In the genomic region with DNA sequence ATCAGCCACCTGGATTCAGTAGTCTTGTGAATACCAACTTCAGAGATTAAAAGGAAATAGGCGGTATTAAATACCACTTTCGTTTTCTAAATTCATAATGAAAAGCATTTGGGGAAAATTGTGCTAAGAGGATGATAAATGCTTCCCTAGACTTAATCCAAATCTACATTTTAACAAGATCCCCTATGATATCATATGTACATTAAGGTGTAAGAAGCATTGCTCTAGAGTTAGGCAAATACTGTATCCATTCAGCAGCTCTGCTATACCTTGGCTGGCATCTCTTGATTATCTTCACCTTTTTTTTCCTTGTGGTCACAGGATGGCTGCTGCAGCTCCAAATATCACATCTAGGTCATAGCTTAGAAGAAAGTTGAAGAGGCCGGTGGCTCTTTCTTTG, we compare ENCODE assay signal across 17 cellular contexts. TPM values are rescaled to one million over a fixed set of nuclear protein-coding genes. Genes with fewer than 3 reads are reported as not detected.
DNase-seq lines count a peak whose midpoint lies in the region; ATAC-seq and TF ChIP-seq lines count a peak whose summit lies in the region.
"Had no signal": no experiment of that assay in that cellular context is flagged by ENCODE, and none has a peak within 500 bp of the region (broad histone marks: within the 10 kb centered on the region; RNA-seq: fewer than 3 reads in every experiment).

No MANE protein-coding gene starts in this region.

- no peak for ATAC-seq in activated T-cell treated with anti-CD3 and anti-CD28 coated beads, Interleukin-2, amount 50 U/mL, for 72 hours (replicated peaks in 1 of 2)
- ATAC-seq in CD4-positive, CD25-positive, alpha-beta regulatory T cell (ENCODE audit: low read depth in 2 of 2): no peak
- peak; percentile 48 for ATAC-seq in activated T-helper 17 cell treated with anti-CD3 and anti-CD28 coated beads, Interleukin-2, amount 50 U/mL, for 72 hours (replicated peaks)
- ATAC-seq in HG02678 (IDR thresholded peaks at IDR 0.05; ENCODE audit: unreplicated experiment): no peak

- H3K27me3 Mint-ChIP-seq in activated T-cell treated with anti-CD3 and anti-CD28 coated beads, Interleukin-2, amount 50 U/mL, for 72 hours (ENCODE audit: low read depth): no peaks in the 10 kb centered on the region
- no peaks in the 10 kb centered on the region for H3K27me3 Mint-ChIP-seq in CD4-positive, CD25-positive, alpha-beta regulatory T cell
- no peaks in the 10 kb centered on the region for H3K27me3 Mint-ChIP-seq in activated T-helper 17 cell treated with anti-CD3 and anti-CD28 coated beads, Interleukin-2, amount 50 U/mL, for 72 hours
- no peaks in the 10 kb centered on the region for H3K27me3 Mint-ChIP-seq in CD4-positive, alpha-beta memory T cell
- H3K27me3 Mint-ChIP-seq: CD4-positive, alpha-beta T cell had no signal

- CTCF ChIA-PET in CD4-positive, alpha-beta memory T cell (lab: Charles Lee; ENCODE audit: partially characterized antibody): no interaction called here

- no peaks in the 10 kb centered on the region for H3K27me3 ChIP-seq in CD4-positive, CD25-positive, alpha-beta regulatory T cell (ENCODE audit: control insufficient read depth, insufficient read depth, low read length)
- no peaks in the 10 kb centered on the region for H3K27me3 ChIP-seq in spleen (replicated peaks in 1 of 7)
- no peaks in the 10 kb centered on the region for H3K27me3 ChIP-seq in CD4-positive, alpha-beta memory T cell (ENCODE audit: insufficient read depth, low read length)

- peak overlapping the region; percentile 38 for H3K27ac Mint-ChIP-seq in activated T-cell treated with anti-CD3 and anti-CD28 coated beads, Interleukin-2, amount 50 U/mL, for 72 hours
- peak overlapping the region in 2 of 3 donors; percentile 20 to 24 for H3K27ac Mint-ChIP-seq in CD4-positive, CD25-positive, alpha-beta regulatory T cell
- peak overlapping the region; percentile 25 for H3K27ac Mint-ChIP-seq in activated T-helper 17 cell treated with anti-CD3 and anti-CD28 coated beads, Interleukin-2, amount 50 U/mL, for 72 hours
- H3K27ac Mint-ChIP-seq in CD4-positive, alpha-beta memory T cell: peak overlapping the region in 2 of 7 donors; percentile 1 to 4
- H3K27ac Mint-ChIP-seq: CD4-positive, alpha-beta T cell had no signal

- no peak overlapping the region for H3K4me3 Mint-ChIP-seq in activated T-cell treated with anti-CD3 and anti-CD28 coated beads, Interleukin-2, amount 50 U/mL, for 72 hours
- H3K4me3 Mint-ChIP-seq in CD4-positive, CD25-positive, alpha-beta regulatory T cell: peak overlapping the region in 1 of 4 donors; percentile 9
- no peak overlapping the region for H3K4me3 Mint-ChIP-seq in activated T-helper 17 cell treated with anti-CD3 and anti-CD28 coated beads, Interleukin-2, amount 50 U/mL, for 72 hours
- H3K4me3 Mint-ChIP-seq in CD4-positive, alpha-beta memory T cell: peak overlapping the region in 2 of 8 donors; percentile 17 to 43
- H3K4me3 Mint-ChIP-seq: CD4-positive, alpha-beta T cell; HFFc6 had no signal

- no peaks in the 10 kb centered on the region for H3K9me3 ChIP-seq in CD4-positive, CD25-positive, alpha-beta regulatory T cell (ENCODE audit: control insufficient read depth in 2 of 2, low read length in 2 of 2)
- H3K9me3 ChIP-seq in spleen: no peaks in the 10 kb centered on the region
- no peaks in the 10 kb centered on the region for H3K9me3 ChIP-seq in CD4-positive, alpha-beta memory T cell (ENCODE audit: control insufficient read depth in 1 of 2, low read length in 2 of 2)

- no peak for TF ChIP-seq CTCF in spleen (IDR thresholded peaks at IDR 0.05 in 8 of 11, conservative IDR thresholded peaks at IDR 0.05 in 3 of 11)

- POLR2A ChIA-PET in CD4-positive, alpha-beta memory T cell (lab: Charles Lee; ENCODE audit: partially characterized antibody): no interaction called here

- WGBS in spleen, 5 donors: 72 to 80% (median 74%) methylated on average over 3 of the region's 3 CpGs

- peaks cover 26% of the 10 kb centered on the region for H3K4me1 Mint-ChIP-seq in activated T-cell treated with anti-CD3 and anti-CD28 coated beads, Interleukin-2, amount 50 U/mL, for 72 hours (ENCODE audit: low read depth)
- H3K4me1 Mint-ChIP-seq in CD4-positive, CD25-positive, alpha-beta regulatory T cell: peaks cover under 1 to 23% (median 4%) of the 10 kb centered on the region in 4 donors
- H3K4me1 Mint-ChIP-seq in activated T-helper 17 cell treated with anti-CD3 and anti-CD28 coated beads, Interleukin-2, amount 50 U/mL, for 72 hours: no peaks in the 10 kb centered on the region
- peaks cover 0 to 7% (median 6%) of the 10 kb centered on the region in 4 donors for H3K4me1 Mint-ChIP-seq in CD4-positive, alpha-beta memory T cell

- no peaks in the 10 kb centered on the region for H3K9me3 Mint-ChIP-seq in activated T-cell treated with anti-CD3 and anti-CD28 coated beads, Interleukin-2, amount 50 U/mL, for 72 hours
- H3K9me3 Mint-ChIP-seq in CD4-positive, CD25-positive, alpha-beta regulatory T cell: peaks cover 0 to under 1% (median 0%) of the 10 kb centered on the region in 7 donors
- H3K9me3 Mint-ChIP-seq in activated T-helper 17 cell treated with anti-CD3 and anti-CD28 coated beads, Interleukin-2, amount 50 U/mL, for 72 hours: no peaks in the 10 kb centered on the region
- H3K9me3 Mint-ChIP-seq in CD4-positive, alpha-beta memory T cell: peaks cover 0 to 2% (median 0%) of the 10 kb centered on the region in 8 donors
- H3K9me3 Mint-ChIP-seq: CD4-positive, alpha-beta T cell; HFFc6 had no signal

- no peak for TF ChIP-seq POLR2A in spleen (IDR thresholded peaks at IDR 0.05)

- no peak overlapping the region for H3K4me3 ChIP-seq in CD4-positive, CD25-positive, alpha-beta regulatory T cell (ENCODE audit: low read depth, low read length)
- H3K4me3 ChIP-seq in spleen: no peak overlapping the region
- no peak overlapping the region for H3K4me3 ChIP-seq in CD4-positive, alpha-beta memory T cell (ENCODE audit: low read length in 2 of 2)

- H3K4me1 ChIP-seq in CD4-positive, CD25-positive, alpha-beta regulatory T cell (ENCODE audit: control insufficient read depth, insufficient read depth, low read length, poor library complexity, severe bottlenecking): no peaks in the 10 kb centered on the region
- H3K4me1 ChIP-seq in spleen: peaks cover 0 to 31% (median 5%) of the 10 kb centered on the region in 6 donors
- H3K4me1 ChIP-seq in CD4-positive, alpha-beta memory T cell (ENCODE audit: insufficient read depth, low read length): peaks cover 9% of the 10 kb centered on the region

- peaks cover 8% of the 10 kb centered on the region for H3K36me3 ChIP-seq in CD4-positive, CD25-positive, alpha-beta regulatory T cell (ENCODE audit: control insufficient read depth, insufficient read depth, low read length)
- peaks cover 0 to 26% (median 0%) of the 10 kb centered on the region in 6 donors for H3K36me3 ChIP-seq in spleen
- no peaks in the 10 kb centered on the region for H3K36me3 ChIP-seq in CD4-positive, alpha-beta memory T cell (ENCODE audit: insufficient read depth, low read length)

- no peak overlapping the region for H3K27ac ChIP-seq in CD4-positive, CD25-positive, alpha-beta regulatory T cell (ENCODE audit: insufficient read depth, low read length, poor library complexity, severe bottlenecking)
- H3K27ac ChIP-seq in spleen: peak overlapping the region in 5 of 8 donors; percentile 32 to 90 (median 47)
- no peak overlapping the region for H3K27ac ChIP-seq in CD4-positive, alpha-beta memory T cell (ENCODE audit: low read depth, low read length)

- intact Hi-C loops in spleen (cut with DNase I; ENCODE audit: low total_unique reads): no loop called here
- intact Hi-C loops in CD4-positive, alpha-beta memory T cell (cut with micrococcal nuclease): no loop called here

- DNase-seq in activated T-cell treated with anti-CD3 and anti-CD28 coated beads, Interleukin-2, amount 50 U/mL, for 72 hours: no peak
- no peak for DNase-seq in activated T-cell treated with anti-CD3 and anti-CD28 coated beads, Interleukin-2, amount 50 U/mL, for 1 hour
- no peak for DNase-seq in CD4-positive, CD25-positive, alpha-beta regulatory T cell
- DNase-seq in spleen: no peak
- DNase-seq in CD4-positive, alpha-beta memory T cell: no peak
- DNase-seq: AML-193; Calu3; CD4-positive, alpha-beta T cell; HFFc6; NCI-H1048; NCI-H1436 treated with DMSO at 0.1 percent for 48 hours; NCI-H2029 treated with DMSO at 0.1 percent for 48 hours; NCI-H2171 treated with DMSO at 0.1 percent for 48 hours; NCI-H446 treated with DMSO at 0.1 percent for 48 hours; RPMI8226 had no signal

- peaks cover 5 to 9% of the 10 kb centered on the region in 2 donors for H3K36me3 Mint-ChIP-seq in activated T-cell treated with anti-CD3 and anti-CD28 coated beads, Interleukin-2, amount 50 U/mL, for 72 hours (ENCODE audit: insufficient read depth in 2 of 2)
- H3K36me3 Mint-ChIP-seq in CD4-positive, CD25-positive, alpha-beta regulatory T cell: peaks cover 12% of the 10 kb centered on the region
- peaks cover 86% of the 10 kb centered on the region for H3K36me3 Mint-ChIP-seq in activated T-helper 17 cell treated with anti-CD3 and anti-CD28 coated beads, Interleukin-2, amount 50 U/mL, for 72 hours (ENCODE audit: low read depth)
- peaks cover 16 to 29% of the 10 kb centered on the region in 2 donors for H3K36me3 Mint-ChIP-seq in CD4-positive, alpha-beta memory T cell

RNA-seq across cellular contexts. Expression of gene PHEX, which starts 40.6 kb away (rescaled TPM):
- 1 to 10 TPM; 1.4 to 1.9 TPM for total RNA-seq in activated T-cell treated with anti-CD3 and anti-CD28 coated beads, Interleukin-2, amount 50 U/mL, for 72 hours
- total RNA-seq in CD4-positive, CD25-positive, alpha-beta regulatory T cell: 1.0 TPM
- under 1 TPM in 3 of 4 donors, not detected in 1; 0.10 to 0.63 (median 0.30) TPM for polyA plus RNA-seq in CD4-positive, CD25-positive, alpha-beta regulatory T cell
- 1 to 10 TPM in 1 of 2 donors, under 1 TPM in 1; 0.19 to 1.9 TPM for total RNA-seq in activated T-helper 17 cell treated with anti-CD3 and anti-CD28 coated beads, Interleukin-2, amount 50 U/mL, for 72 hours
- 1 to 10 TPM in 1 of 7 donors, under 1 TPM in 6; 0.33 to 1.5 (median 0.63) TPM for total RNA-seq in spleen
- under 1 TPM; 0.13 to 0.46 (median 0.23) TPM for polyA plus RNA-seq in spleen
- under 1 TPM; 0.25 to 0.35 TPM for total RNA-seq in CD4-positive, alpha-beta memory T cell
- polyA plus RNA-seq in CD4-positive, alpha-beta memory T cell: under 1 TPM; 0.39 to 0.98 TPM

RNA-seq across cellular contexts. Expression of gene SMS, which starts 51.0 kb away (rescaled TPM):
- 10 to 100 TPM; 57.7 to 70.3 TPM for total RNA-seq in activated T-cell treated with anti-CD3 and anti-CD28 coated beads, Interleukin-2, amount 50 U/mL, for 72 hours
- total RNA-seq in CD4-positive, CD25-positive, alpha-beta regulatory T cell: 24.0 TPM
- 100 to 1,000 TPM in 1 of 4 donors, 10 to 100 TPM in 3; 68.8 to 105 (median 74.9) TPM for polyA plus RNA-seq in CD4-positive, CD25-positive, alpha-beta regulatory T cell
- total RNA-seq in activated T-helper 17 cell treated with anti-CD3 and anti-CD28 coated beads, Interleukin-2, amount 50 U/mL, for 72 hours: 100 to 1,000 TPM; 102 to 109 TPM
- 10 to 100 TPM; 36.4 to 49.1 (median 43.0) TPM for total RNA-seq in spleen
- polyA plus RNA-seq in spleen: 10 to 100 TPM; 30.6 to 56.7 (median 41.6) TPM
- total RNA-seq in CD4-positive, alpha-beta memory T cell: 10 to 100 TPM; 28.0 to 29.7 TPM
- 10 to 100 TPM; 49.9 to 74.7 TPM for polyA plus RNA-seq in CD4-positive, alpha-beta memory T cell

Comparison
In these comparisons a context has a peak if more than half of its experiments do, and no peak if none do; other contexts are left out.
1. H3K27ac ChIP-seq: peak in spleen (5 of 8); none in CD4-positive, CD25-positive, alpha-beta regulatory T cell (single experiment) and CD4-positive, alpha-beta memory T cell (single experiment).